8 cellular contexts compared by ENCODE assay signal in the genomic region with DNA sequence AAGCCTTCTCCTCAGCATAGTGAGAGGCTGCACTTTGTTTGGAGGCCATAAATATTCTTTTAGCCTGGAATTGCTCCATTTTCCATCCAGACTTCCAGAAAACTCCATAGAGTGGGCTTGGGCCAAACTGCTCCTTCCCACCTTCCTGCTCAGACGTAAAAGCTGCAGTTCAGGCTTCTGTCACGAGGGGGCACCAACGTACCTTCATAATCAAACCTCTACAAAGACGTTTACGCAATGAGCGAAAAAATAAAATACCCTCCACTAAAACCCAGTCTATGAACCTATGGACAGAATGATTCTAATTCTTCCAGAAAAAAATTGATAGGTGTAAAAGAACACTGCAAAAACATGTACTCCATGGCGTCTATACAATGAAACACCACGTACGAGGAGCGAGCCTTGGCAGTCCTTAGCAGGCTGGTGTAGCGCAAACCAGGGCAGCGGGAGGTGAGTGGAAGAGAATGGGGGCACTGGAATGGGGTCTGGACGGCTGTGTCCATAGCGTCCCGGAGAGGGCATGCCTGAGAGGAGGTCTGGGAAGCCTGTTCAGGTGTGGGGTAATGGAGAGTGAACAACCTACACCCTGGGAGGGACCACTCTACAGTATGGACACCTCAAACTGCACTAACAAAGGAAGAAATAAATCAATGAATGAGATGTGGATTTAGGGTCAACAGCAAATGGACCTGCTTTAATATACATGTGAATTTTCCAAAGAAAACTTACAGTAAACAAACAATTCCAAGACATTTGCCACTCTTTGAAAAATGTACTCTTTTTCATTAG. TPM values are rescaled to one million over a fixed set of nuclear protein-coding genes. Genes with fewer than 3 reads are reported as not detected.
DNase-seq lines count a peak whose midpoint lies in the region; ATAC-seq, FAIRE-seq and TF ChIP-seq lines count a peak whose summit lies in the region.

No MANE protein-coding gene starts in this region.

- H3K27me3 ChIP-seq in breast epithelium (peaks cover 0 to 52% of the 10 kb centered on the region in 2 donors), skeletal muscle tissue (ENCODE audit: control insufficient read depth in 3 of 3, insufficient read depth in 3 of 3, low read length in 3 of 3) (peaks cover 0 to 6% (median 0%) of the 10 kb centered on the region in 3 donors)

- H3K9me3 ChIP-seq in breast epithelium (no peaks in the 10 kb centered on the region), iPS-18c (ENCODE audit: control insufficient read depth, insufficient read depth, low read length) (no peaks in the 10 kb centered on the region), skeletal muscle tissue (ENCODE audit: control insufficient read depth in 3 of 3, low read length in 3 of 3) (no peaks in the 10 kb centered on the region)

- TF ChIP-seq CTCF in GM20000 (IDR thresholded peaks at IDR 0.05; ENCODE audit: extremely low read depth, missing control alignments) (peak; percentile 59), breast epithelium (IDR thresholded peaks at IDR 0.05) (peak; percentile 71 to 85 (median 79))

- peak; percentile 40 for FAIRE-seq in TTC549 (lab: Jason Lieb, UNC)

- no peak for ATAC-seq in HG02678 (IDR thresholded peaks at IDR 0.05; ENCODE audit: unreplicated experiment)

- DNase-seq in C1 segment of cervical spinal cord (lab: John Stamatoyannopoulos, UW), result peak in 11 of 14 donors; percentile 3 to 71 (median 46)
- peak; percentile 13 for DNase-seq in GM20000 (ENCODE audit: low spot score)
- DNase-seq in NCI-H128 (lab: John Stamatoyannopoulos, UW; ENCODE audit: unreplicated experiment), result peak; percentile 11
- peak; percentile 68 to 76 for DNase-seq in breast epithelium (ENCODE audit: low spot score in 2 of 2)

- intact Hi-C loops in breast epithelium (cut with DNase I; ENCODE audit: low total_unique reads), result no loop called here

- peak overlapping the region; percentile 68 to 76 (median 68) for H3K9ac ChIP-seq in skeletal muscle tissue (ENCODE audit: low read depth in 1 of 3, low read length in 3 of 3)

- H3K4me3 ChIP-seq in breast epithelium (peak overlapping the region; percentile 28 to 52 (median 40)), iPS-18c (ENCODE audit: insufficient read depth, low read depth, low read length) (peak overlapping the region; percentile 37; the same call in 1 of the 2 replicates), skeletal muscle tissue (ENCODE audit: low read length in 3 of 3) (peak overlapping the region; percentile 49 to 73 (median 67))

- H3K27ac ChIP-seq in breast epithelium, result peak overlapping the region; percentile 35 to 57
- H3K27ac ChIP-seq in skeletal muscle tissue (ENCODE audit: low read depth, low read length), result no peak overlapping the region

- H3K4me1 ChIP-seq in breast epithelium (no peaks in the 10 kb centered on the region), skeletal muscle tissue (ENCODE audit: control insufficient read depth in 3 of 3, insufficient read depth in 3 of 3, low read length in 3 of 3) (no peaks in the 10 kb centered on the region)

- TF ChIP-seq POLR2A in breast epithelium (IDR thresholded peaks at IDR 0.05), result no peak

- H3K36me3 ChIP-seq in breast epithelium (no peaks in the 10 kb centered on the region), skeletal muscle tissue (ENCODE audit: control insufficient read depth in 3 of 3, insufficient read depth in 3 of 3, low read length in 3 of 3) (no peaks in the 10 kb centered on the region)

RNA-seq across cellular contexts. Expression of a gene that starts 14.3 kb away (rescaled TPM):
- total RNA-seq in breast epithelium, result 1 to 10 TPM in 2 of 3 donors, under 1 TPM in 1; 0.48 to 2.5 (median 2.3) TPM
- 0.52 TPM for total RNA-seq in skeletal muscle tissue

RNA-seq across cellular contexts. Expression of a gene that starts 51.7 kb away (rescaled TPM):
- 100 to 1,000 TPM in 2 of 3 donors, 10 to 100 TPM in 1; 99.9 to 216 (median 113) TPM for total RNA-seq in breast epithelium
- 15.1 TPM for total RNA-seq in skeletal muscle tissue

Comparison
In these comparisons a context has a peak if more than half of its experiments do, and no peak if none do; other contexts are left out.
1. DNase-seq: peak in every context shown above with its lines; median percentile 72 in breast epithelium; 46 in C1 segment of cervical spinal cord; 13 in GM20000; 11 in NCI-H128.